ENCODE assay signal across 8 cellular contexts in genomic region chr13:99151516-99151915, GRCh38. TPM values are rescaled to one million over a fixed set of nuclear protein-coding genes. Genes with fewer than 3 reads are reported as not detected.
A peak's percentile ranks its signal among the peaks of the same experiment; 100 is the strongest.
DNase-seq lines count a peak whose midpoint lies in the region; ATAC-seq, FAIRE-seq and TF ChIP-seq lines count a peak whose summit lies in the region.

No MANE protein-coding gene starts in this region.

- WGBS in A549 (ENCODE audit: missing lambda C conversion rate), result 75% methylated on average over 4 of the region's 4 CpGs
- WGBS in body of pancreas, 2 donors, result 78% methylated on average over 4 of the region's 4 CpGs

- TF ChIP-seq RAD21 in A549 (conservative IDR thresholded peaks at IDR 0.05 in 1 of 2, IDR thresholded peaks at IDR 0.05 in 1 of 2), result no peak

- H3K4me2 ChIP-seq in A549, result peak overlapping the region; percentile 69
- peak overlapping the region; percentile 38 for H3K4me2 ChIP-seq in astrocyte (ENCODE audit: low read length)

- peaks cover 19% of the 10 kb centered on the region for H3K4me1 Mint-ChIP-seq in astrocyte (ENCODE audit: low read depth, unreplicated experiment)

- H3K9me3 Mint-ChIP-seq in astrocyte (ENCODE audit: unreplicated experiment), result peaks cover 2% of the 10 kb centered on the region

- no peaks in the 10 kb centered on the region for H3K27me3 Mint-ChIP-seq in astrocyte (ENCODE audit: low read depth, unreplicated experiment)

- H3K9me3 ChIP-seq in A549 (no peaks in the 10 kb centered on the region), astrocyte (ENCODE audit: insufficient read depth, low read depth, low read length) (no peaks in the 10 kb centered on the region), body of pancreas (no peaks in the 10 kb centered on the region)

- no peak for TF ChIP-seq EP300 in A549 (IDR thresholded peaks at IDR 0.05)

- DNase-seq in A549 (ENCODE audit: low read depth in 1 of 2, low spot score in 1 of 2), result peak; percentile 50 to 70
- peak; percentile 76 for DNase-seq in astrocyte (ENCODE audit: low read depth)
- peak; percentile 66 for DNase-seq in urothelium cell line (ENCODE audit: low spot score)
- no peak for DNase-seq in body of pancreas
- no peak for DNase-seq in SKM-1 treated with dmso at 0.1 percent for 144 hours (lab: John Stamatoyannopoulos, UW; ENCODE audit: unreplicated experiment)
- no peak for DNase-seq in NCI-H2029 treated with DMSO at 0.1 percent for 48 hours (lab: John Stamatoyannopoulos, UW)

- H3K36me3 Mint-ChIP-seq in astrocyte (ENCODE audit: low read depth, unreplicated experiment), result no peaks in the 10 kb centered on the region

- peak overlapping the region; percentile 16 for H2AFZ ChIP-seq in astrocyte (ENCODE audit: low read depth, low read length)

- no peak overlapping the region for H3K4me3 Mint-ChIP-seq in astrocyte (ENCODE audit: unreplicated experiment)

- TF ChIP-seq POLR2A in A549 (IDR thresholded peaks at IDR 0.05; ENCODE audit: low read length) (no peak), body of pancreas (IDR thresholded peaks at IDR 0.05) (no peak)

- H3K36me3 ChIP-seq in astrocyte (ENCODE audit: insufficient read depth, low read length) (no peaks in the 10 kb centered on the region), body of pancreas (replicated peaks in 1 of 2; ENCODE audit: insufficient read depth in 1 of 2, low read depth in 2 of 2) (no peaks in the 10 kb centered on the region)

- POLR2A ChIA-PET in A549 (lab: Yijun Ruan, JAX), result interaction anchor here (0.7 kb wide), 1 partner anchor 95 kb away, joined by 3 read pairs; no protein-coding TSS in a partner anchor

- H3K79me2 ChIP-seq in astrocyte (ENCODE audit: insufficient read depth, low read length), result no peaks in the 10 kb centered on the region

- ATAC-seq in A549, result peak; percentile 87 to 91
- ATAC-seq in GM19328 (IDR thresholded peaks at IDR 0.05; ENCODE audit: unreplicated experiment), result peak; percentile 77
- ATAC-seq in HG03342 (IDR thresholded peaks at IDR 0.05; ENCODE audit: unreplicated experiment), result peak; percentile 85
- ATAC-seq in body of pancreas, result no peak

- intact Hi-C loops in body of pancreas (cut with DNase I), result no loop called here

- H3K27ac Mint-ChIP-seq in astrocyte (ENCODE audit: unreplicated experiment), result peak overlapping the region; percentile 71

- H3K4me3 ChIP-seq in A549, result no peak overlapping the region
- no peak overlapping the region for H3K4me3 ChIP-seq in astrocyte (ENCODE audit: insufficient read depth, low read depth, low read length)
- no peak overlapping the region for H3K4me3 ChIP-seq in body of pancreas

- H4K20me1 ChIP-seq in astrocyte (ENCODE audit: insufficient read depth, low read length), result no peaks in the 10 kb centered on the region

- no peak for FAIRE-seq in A549 (lab: Jason Lieb, UNC)
- no peak for FAIRE-seq in astrocyte (lab: Jason Lieb, UNC)
- FAIRE-seq in urothelium cell line (lab: Jason Lieb, UNC), result no peak

- no peak overlapping the region for H3K9ac ChIP-seq in astrocyte (ENCODE audit: low read length)

- no peak for TF ChIP-seq CTCF in A549 (IDR thresholded peaks at IDR 0.05)
- TF ChIP-seq CTCF in astrocyte (IDR thresholded peaks at IDR 0.05; ENCODE audit: insufficient read depth, low read depth, low read length), result no peak
- TF ChIP-seq CTCF in body of pancreas (IDR thresholded peaks at IDR 0.05), result no peak

- H3K27me3 ChIP-seq in astrocyte (ENCODE audit: insufficient read depth, low read length), result no peaks in the 10 kb centered on the region
- no peaks in the 10 kb centered on the region for H3K27me3 ChIP-seq in body of pancreas

- CTCF ChIA-PET in A549 (lab: Yijun Ruan, JAX), result interaction anchor here (0.7 to 2.4 kb wide), 2 partner anchors 15 to 25 kb away, joined by 3 to 10 read pairs; no protein-coding TSS in a partner anchor

- H3K27ac ChIP-seq in A549 (peak overlapping the region; percentile 79 to 89), astrocyte (ENCODE audit: low read depth, low read length) (peak overlapping the region; percentile 28), body of pancreas (no peak overlapping the region)

- H3K4me1 ChIP-seq in A549 (peaks cover 40% of the 10 kb centered on the region), astrocyte (ENCODE audit: insufficient read depth, low read length) (peaks cover 15% of the 10 kb centered on the region), body of pancreas (no peaks in the 10 kb centered on the region)

TF ChIP-seq in A549, 52 proteins besides CTCF, POLR2A, EP300 and RAD21:
- TF ChIP-seq SREBF2 (IDR thresholded peaks at IDR 0.05) (no peak), USF2 (IDR thresholded peaks at IDR 0.05) (peak; percentile 43; the same call in 1 of the 2 replicates), RCOR1 (IDR thresholded peaks at IDR 0.05; ENCODE audit: low read depth, low read length) (no peak), FOSL2 (IDR thresholded peaks at IDR 0.05) (peak; percentile 46), FOSL2 (CRISPR knock-in tag; IDR thresholded peaks at IDR 0.05) (peak; percentile 76), MAX (IDR thresholded peaks at IDR 0.05) (peak; percentile 69), PBX3 (IDR thresholded peaks at IDR 0.05) (no peak), MAFK (IDR thresholded peaks at IDR 0.05; ENCODE audit: partially characterized antibody) (peak; percentile 24)

RNA-seq across cellular contexts. Expression of gene UBAC2, which starts 49.1 kb away (rescaled TPM):
- polyA plus RNA-seq in A549 (2011; rRNA removed) (92.8 and 103 TPM in 2 replicates), A549 (2017; fragmentation: RNase III; extraction: RNeasy Plus Mini Kit Qiagen cat#74134 plus additional on column Dnase treatment) (59.8 to 63.2 TPM (median 61.6 TPM) in 3 replicates)
- 44.3 and 57.1 TPM in 2 replicates for polyA plus RNA-seq in A549 (2012; cell fraction: cytosol; rRNA removed)
- polyA plus RNA-seq in A549 (2012; cell fraction: nucleus; rRNA removed), result 40.9 and 51.8 TPM in 2 replicates
- 34.0 and 34.5 TPM in 2 replicates for polyA minus RNA-seq in A549 (2011; rRNA and poly(A)+ RNA removed)
- total RNA-seq in astrocyte (61.0 and 64.8 TPM in 2 replicates), body of pancreas (10 to 100 TPM; 21.4 to 27.2 TPM)

Comparison
In these comparisons a context has a peak if more than half of its experiments do, and no peak if none do; other contexts are left out.
1. DNase-seq: peak in A549 (2 of 2), astrocyte (single experiment) and urothelium cell line (single experiment); none in body of pancreas (0 of 4), SKM-1 treated with dmso at 0.1 percent for 144 hours (single experiment) and NCI-H2029 treated with DMSO at 0.1 percent for 48 hours (single experiment).
2. H3K27ac ChIP-seq: peak in A549 (2 of 2) and astrocyte (single experiment); none in body of pancreas (0 of 4).